ENCODE assay signal across 28 cellular contexts in genomic region chr9:134429481-134429880, GRCh38.
"Had no signal": no experiment of that assay in that cellular context is flagged by ENCODE, and none has a peak within 500 bp of the region (broad histone marks: within the 10 kb centered on the region; RNA-seq: fewer than 3 reads in every experiment).

No MANE protein-coding gene starts in this region.

- H3K9me3 Mint-ChIP-seq: activated CD4-positive, alpha-beta memory T cell treated with anti-CD3 and anti-CD28 coated beads, Interleukin-2, amount 10 ng/mL, durations not matched to agents 7 days and 5 days; activated CD4-positive, alpha-beta T cell treated with anti-CD3 and anti-CD28 coated beads, Interleukin-2, amount 10 ng/mL, durations not matched to agents 7 days and 5 days; activated naive CD4-positive, alpha-beta T cell treated with anti-CD3 and anti-CD28 coated beads, Interleukin-2, amount 10 ng/mL, durations not matched to agents 7 days and 5 days; activated naive CD4-positive, alpha-beta T cell treated with anti-CD3 and anti-CD28 coated beads, Interleukin-2, amount 50 U/mL, for 72 hours; activated naive CD8-positive, alpha-beta T cell treated with anti-CD3 and anti-CD28 coated beads, Interleukin-2, amount 10 ng/mL, durations not matched to agents 7 days and 5 days; activated T-cell treated with anti-CD3 and anti-CD28 coated beads, Interleukin-2, amount 50 U/mL, for 24 hours; activated T-cell treated with anti-CD3 and anti-CD28 coated beads, Interleukin-2, amount 50 U/mL, for 72 hours; WTC11 had no signal

- H3K27me3 Mint-ChIP-seq: activated CD4-positive, alpha-beta memory T cell treated with anti-CD3 and anti-CD28 coated beads, Interleukin-2, amount 10 ng/mL, durations not matched to agents 7 days and 5 days; activated CD4-positive, alpha-beta T cell treated with anti-CD3 and anti-CD28 coated beads, Interleukin-2, amount 10 ng/mL, durations not matched to agents 7 days and 5 days; activated naive CD4-positive, alpha-beta T cell treated with anti-CD3 and anti-CD28 coated beads, Interleukin-2, amount 10 ng/mL, durations not matched to agents 7 days and 5 days; activated naive CD8-positive, alpha-beta T cell treated with anti-CD3 and anti-CD28 coated beads, Interleukin-2, amount 10 ng/mL, durations not matched to agents 7 days and 5 days; activated T-cell treated with anti-CD3 and anti-CD28 coated beads, Interleukin-2, amount 50 U/mL, for 24 hours had no signal

- DNase-seq: activated CD4-positive, alpha-beta memory T cell treated with anti-CD3 and anti-CD28 coated beads, Interleukin-2, amount 10 ng/mL, durations not matched to agents 7 days and 5 days; activated CD4-positive, alpha-beta T cell treated with anti-CD3 and anti-CD28 coated beads for 1 hour; activated CD4-positive, alpha-beta T cell treated with anti-CD3 and anti-CD28 coated beads for 4 hours; activated CD4-positive, alpha-beta T cell treated with anti-CD3 and anti-CD28 coated beads, Interleukin-2, amount 10 ng/mL, durations not matched to agents 7 days and 5 days; activated CD4-positive, alpha-beta T cell treated with anti-CD3 and anti-CD28 coated beads, Interleukin-2, amount 50 U/mL, for 4 hours; activated CD8-positive, alpha-beta memory T cell treated with anti-CD3 and anti-CD28 coated beads, Interleukin-2, amount 50 U/mL, for 48 hours; activated gamma-delta T cell; activated naive CD4-positive, alpha-beta T cell; activated naive CD4-positive, alpha-beta T cell treated with anti-CD3 and anti-CD28 coated beads, Interleukin-2, amount 10 ng/mL, durations not matched to agents 7 days and 5 days; activated naive CD8-positive, alpha-beta T cell treated with anti-CD3 and anti-CD28 coated beads, Interleukin-2, amount 10 ng/mL, durations not matched to agents 7 days and 5 days; activated T-cell treated with anti-CD3 and anti-CD28 coated beads for 4 hours; activated T-cell treated with anti-CD3 and anti-CD28 coated beads, Interleukin-2, amount 50 U/mL, for 24 hours; activated T-cell treated with anti-CD3 and anti-CD28 coated beads, Interleukin-2, amount 50 U/mL, for 72 hours; anterior cingulate cortex; brain microvascular endothelial cell; caudate nucleus; cortex of kidney; dermis blood vessel endothelial cell; effector CD8-positive, alpha-beta T cell; esophagus squamous epithelium; foreskin melanocyte; heart right ventricle; T-helper 2 cell had no signal

- H3K9me3 ChIP-seq: esophagus squamous epithelium, gastroesophageal sphincter, heart right ventricle had no signal

- H3K4me3 Mint-ChIP-seq: activated CD4-positive, alpha-beta memory T cell treated with anti-CD3 and anti-CD28 coated beads, Interleukin-2, amount 10 ng/mL, durations not matched to agents 7 days and 5 days; activated CD4-positive, alpha-beta T cell treated with anti-CD3 and anti-CD28 coated beads, Interleukin-2, amount 10 ng/mL, durations not matched to agents 7 days and 5 days; activated naive CD4-positive, alpha-beta T cell treated with anti-CD3 and anti-CD28 coated beads, Interleukin-2, amount 10 ng/mL, durations not matched to agents 7 days and 5 days; activated naive CD8-positive, alpha-beta T cell treated with anti-CD3 and anti-CD28 coated beads, Interleukin-2, amount 10 ng/mL, durations not matched to agents 7 days and 5 days; activated T-cell treated with anti-CD3 and anti-CD28 coated beads, Interleukin-2, amount 50 U/mL, for 24 hours; activated T-cell treated with anti-CD3 and anti-CD28 coated beads, Interleukin-2, amount 50 U/mL, for 72 hours; WTC11 had no signal

- H3K36me3 Mint-ChIP-seq: activated naive CD4-positive, alpha-beta T cell treated with anti-CD3 and anti-CD28 coated beads, Interleukin-2, amount 10 ng/mL, durations not matched to agents 7 days and 5 days; activated naive CD4-positive, alpha-beta T cell treated with anti-CD3 and anti-CD28 coated beads, Interleukin-2, amount 50 U/mL, for 72 hours; activated naive CD8-positive, alpha-beta T cell treated with anti-CD3 and anti-CD28 coated beads, Interleukin-2, amount 10 ng/mL, durations not matched to agents 7 days and 5 days; WTC11 had no signal

- H3K27me3 ChIP-seq: brain microvascular endothelial cell, esophagus squamous epithelium, gastroesophageal sphincter, heart right ventricle had no signal

- H3K27ac ChIP-seq: brain microvascular endothelial cell, epithelial cell of prostate, esophagus squamous epithelium, gastroesophageal sphincter, heart right ventricle, VCaP had no signal

- H3K4me3 ChIP-seq: esophagus squamous epithelium, gastroesophageal sphincter, heart right ventricle had no signal

- H3K4me1 Mint-ChIP-seq: activated CD4-positive, alpha-beta memory T cell treated with anti-CD3 and anti-CD28 coated beads, Interleukin-2, amount 10 ng/mL, durations not matched to agents 7 days and 5 days; activated CD4-positive, alpha-beta T cell treated with anti-CD3 and anti-CD28 coated beads, Interleukin-2, amount 10 ng/mL, durations not matched to agents 7 days and 5 days; activated naive CD4-positive, alpha-beta T cell treated with anti-CD3 and anti-CD28 coated beads, Interleukin-2, amount 10 ng/mL, durations not matched to agents 7 days and 5 days; activated naive CD8-positive, alpha-beta T cell treated with anti-CD3 and anti-CD28 coated beads, Interleukin-2, amount 10 ng/mL, durations not matched to agents 7 days and 5 days; WTC11 had no signal

- ATAC-seq: activated naive CD4-positive, alpha-beta T cell treated with anti-CD3 and anti-CD28 coated beads, Interleukin-2, amount 50 U/mL, for 72 hours; activated T-cell treated with anti-CD3 and anti-CD28 coated beads, Interleukin-2, amount 50 U/mL, for 72 hours; gastroesophageal sphincter; heart right ventricle; WTC11 had no signal

- H3K27ac Mint-ChIP-seq: activated CD4-positive, alpha-beta memory T cell treated with anti-CD3 and anti-CD28 coated beads, Interleukin-2, amount 10 ng/mL, durations not matched to agents 7 days and 5 days; activated CD4-positive, alpha-beta T cell treated with anti-CD3 and anti-CD28 coated beads, Interleukin-2, amount 10 ng/mL, durations not matched to agents 7 days and 5 days; activated naive CD4-positive, alpha-beta T cell treated with anti-CD3 and anti-CD28 coated beads, Interleukin-2, amount 10 ng/mL, durations not matched to agents 7 days and 5 days; activated naive CD4-positive, alpha-beta T cell treated with anti-CD3 and anti-CD28 coated beads, Interleukin-2, amount 50 U/mL, for 72 hours; activated naive CD8-positive, alpha-beta T cell treated with anti-CD3 and anti-CD28 coated beads, Interleukin-2, amount 10 ng/mL, durations not matched to agents 7 days and 5 days; activated T-cell treated with anti-CD3 and anti-CD28 coated beads, Interleukin-2, amount 50 U/mL, for 24 hours; activated T-cell treated with anti-CD3 and anti-CD28 coated beads, Interleukin-2, amount 50 U/mL, for 72 hours; WTC11 had no signal
